In genomic region chr12:78684419-78684818, GRCh38 we compare ENCODE assay signal across 20 cellular contexts.
DNase-seq lines count a peak whose midpoint lies in the region; ATAC-seq and TF ChIP-seq lines count a peak whose summit lies in the region.
"Had no signal": no experiment of that assay in that cellular context is flagged by ENCODE, and none has a peak within 500 bp of the region (broad histone marks: within the 10 kb centered on the region; RNA-seq: fewer than 3 reads in every experiment).

No MANE protein-coding gene starts in this region.

- CTCF ChIA-PET in PC-3 (lab: Charles Lee) = no interaction called here
- CTCF ChIA-PET in CD8-positive, alpha-beta memory T cell (lab: Charles Lee) = no interaction called here

- no peaks in the 10 kb centered on the region for H3K9me3 ChIP-seq in PC-3 (ENCODE audit: low read length)
- no peaks in the 10 kb centered on the region for H3K9me3 ChIP-seq in CD8-positive, alpha-beta memory T cell (ENCODE audit: low read length)
- H3K9me3 ChIP-seq: BLaER1 had no signal

- H2AFZ ChIP-seq in PC-3 (ENCODE audit: low read length) = no peak overlapping the region

- H3K9me2 ChIP-seq in PC-3 (replicated peaks; ENCODE audit: low read length) = no peaks in the 10 kb centered on the region

- intact Hi-C loops in PC-3 (cut with micrococcal nuclease) = no loop called here

- H3K27me3 ChIP-seq in PC-3 (ENCODE audit: low read length) = no peaks in the 10 kb centered on the region
- no peaks in the 10 kb centered on the region for H3K27me3 ChIP-seq in CD8-positive, alpha-beta memory T cell (ENCODE audit: insufficient read depth, low read length, poor library complexity, severe bottlenecking)
- H3K27me3 ChIP-seq: BLaER1 had no signal

- no peaks in the 10 kb centered on the region for H3K27me3 Mint-ChIP-seq in CD8-positive, alpha-beta memory T cell
- H3K27me3 Mint-ChIP-seq: CD4-positive, alpha-beta memory T cell had no signal

- no peak overlapping the region for H3K4me3 ChIP-seq in PC-3 (ENCODE audit: low read length)
- H3K4me3 ChIP-seq in fibroblast of villous mesenchyme (ENCODE audit: low read depth, low read length) = no peak overlapping the region
- no peak overlapping the region for H3K4me3 ChIP-seq in CD8-positive, alpha-beta memory T cell (ENCODE audit: low read length)
- H3K4me3 ChIP-seq: BLaER1 had no signal

- no peaks in the 10 kb centered on the region for H3F3A ChIP-seq in PC-3 (ENCODE audit: low read length, unreplicated experiment)

- H3K79me2 ChIP-seq in PC-3 (ENCODE audit: low read length) = no peaks in the 10 kb centered on the region

- TF ChIP-seq CTCF in PC-3 (conservative IDR thresholded peaks at IDR 0.05; ENCODE audit: low read depth, low read length) = no peak
- no peak for TF ChIP-seq CTCF in fibroblast of villous mesenchyme (IDR thresholded peaks at IDR 0.05; ENCODE audit: insufficient read depth, low read depth, low read length)

- BruUV-seq in PC-3 (replicated peaks; lab: Mats Ljungman, UMichigan) = no TSS peak

- no peak overlapping the region for H3K27ac ChIP-seq in PC-3 (ENCODE audit: low read length)
- H3K27ac ChIP-seq in CD8-positive, alpha-beta memory T cell (ENCODE audit: low read depth, low read length) = no peak overlapping the region
- H3K27ac ChIP-seq: BLaER1 had no signal

- no peak overlapping the region for H3K4me2 ChIP-seq in PC-3 (ENCODE audit: low read length)
- H3K4me2 ChIP-seq: BLaER1 had no signal

- H3K4me1 Mint-ChIP-seq in CD8-positive, alpha-beta memory T cell = no peaks in the 10 kb centered on the region
- H3K4me1 Mint-ChIP-seq: CD4-positive, alpha-beta memory T cell had no signal

- ATAC-seq in PC-3 = peak; percentile 33; the same call in 1 of the 2 replicates
- no peak for ATAC-seq in HG03460 (IDR thresholded peaks at IDR 0.05; ENCODE audit: unreplicated experiment)

- no peak overlapping the region for H3K27ac Mint-ChIP-seq in CD8-positive, alpha-beta memory T cell
- H3K27ac Mint-ChIP-seq: CD4-positive, alpha-beta memory T cell; H9 had no signal

- POLR2A ChIA-PET in PC-3 (lab: Charles Lee; ENCODE audit: unreplicated experiment) = interaction anchor here (0.6 kb wide), 1 partner anchor 327 kb away, joined by 3 read pairs; no protein-coding TSS in a partner anchor
- POLR2A ChIA-PET in CD8-positive, alpha-beta memory T cell (lab: Charles Lee) = no interaction called here

- no peaks in the 10 kb centered on the region for H4K20me1 ChIP-seq in PC-3 (ENCODE audit: low read length)
- H4K20me1 ChIP-seq: BLaER1 had no signal

- no peak overlapping the region for H3K4me3 Mint-ChIP-seq in CD8-positive, alpha-beta memory T cell
- H3K4me3 Mint-ChIP-seq: CD4-positive, alpha-beta memory T cell; H9 had no signal

- H3K36me3 ChIP-seq in PC-3 (ENCODE audit: low read depth, low read length) = no peaks in the 10 kb centered on the region
- H3K36me3 ChIP-seq in CD8-positive, alpha-beta memory T cell (ENCODE audit: insufficient read depth, low read length) = no peaks in the 10 kb centered on the region
- H3K36me3 ChIP-seq: BLaER1 had no signal

- no peak overlapping the region for H3K9ac ChIP-seq in PC-3 (ENCODE audit: low read length)
- H3K9ac ChIP-seq: BLaER1 had no signal

- peak; percentile 67 for DNase-seq in DMS153 (lab: John Stamatoyannopoulos, UW)
- peak; percentile 12 to 85 for DNase-seq in NCI-H2081 (lab: John Stamatoyannopoulos, UW)
- DNase-seq in PC-3 = no peak
- DNase-seq in fibroblast of villous mesenchyme (ENCODE audit: low read depth) = peak; percentile 75
- DNase-seq in CD8-positive, alpha-beta memory T cell = no peak
- DNase-seq in foreskin melanocyte = no peak
- no peak for DNase-seq in globus pallidus (ENCODE audit: low spot score)
- DNase-seq: CD4-positive, alpha-beta memory T cell; DMS79; H9; Kasumi-1; NCI-H1092 treated with DMSO at 0.1 percent for 48 hours; NCI-H1694; NCI-H345; NCI-H526; RPMI8226; SHP77 treated with DMSO at 0.1 percent for 48 hours; T-helper 1 cell had no signal

- peaks cover 0 to 14% (median 10%) of the 10 kb centered on the region in 5 donors for H3K9me3 Mint-ChIP-seq in CD8-positive, alpha-beta memory T cell
- H3K9me3 Mint-ChIP-seq: H9 had no signal

- H3K36me3 Mint-ChIP-seq in CD8-positive, alpha-beta memory T cell = peaks cover 0 to 3% (median 0%) of the 10 kb centered on the region in 3 donors
- H3K36me3 Mint-ChIP-seq: CD4-positive, alpha-beta memory T cell had no signal

- H3K4me1 ChIP-seq in PC-3 (ENCODE audit: insufficient read depth, low read length) = no peaks in the 10 kb centered on the region
- no peaks in the 10 kb centered on the region for H3K4me1 ChIP-seq in CD8-positive, alpha-beta memory T cell (ENCODE audit: insufficient read depth, low read length)
- H3K4me1 ChIP-seq: BLaER1 had no signal

Comparison
In these comparisons a context has a peak if more than half of its experiments do, and no peak if none do; other contexts are left out.
1. DNase-seq: peak in DMS153 (single experiment), NCI-H2081 (2 of 2) and fibroblast of villous mesenchyme (single experiment); none in PC-3 (single experiment), CD8-positive, alpha-beta memory T cell (0 of 5), foreskin melanocyte (single experiment) and globus pallidus (single experiment).